10 cellular contexts compared by ENCODE assay signal in genomic region chr11:90668502-90668901, GRCh38.
"Had no signal": no experiment of that assay in that cellular context is flagged by ENCODE, and none has a peak within 500 bp of the region (broad histone marks: within the 10 kb centered on the region; RNA-seq: fewer than 3 reads in every experiment).

No MANE protein-coding gene starts in this region.

- H3K36me3 Mint-ChIP-seq: IgD-negative memory B cell had no signal

- DNase-seq: GM23248, GOT3, H7, HFFc6, Karpas-422, KBM-7 had no signal

- H3K9me3 ChIP-seq: HAP-1 had no signal

- H3K27me3 Mint-ChIP-seq: IgD-negative memory B cell had no signal

- H3K4me3 Mint-ChIP-seq: HFFc6, IgD-negative memory B cell had no signal

- H3K27ac Mint-ChIP-seq: HFFc6, IgD-negative memory B cell had no signal

- H3K4me1 Mint-ChIP-seq: IgD-negative memory B cell had no signal

- ATAC-seq: HCT116, HepG2 had no signal

- H3K4me1 ChIP-seq: HAP-1 had no signal

- H3K4me3 ChIP-seq: GM23248, HAP-1 had no signal

- H3K36me3 ChIP-seq: HAP-1 had no signal
